In the genomic region with DNA sequence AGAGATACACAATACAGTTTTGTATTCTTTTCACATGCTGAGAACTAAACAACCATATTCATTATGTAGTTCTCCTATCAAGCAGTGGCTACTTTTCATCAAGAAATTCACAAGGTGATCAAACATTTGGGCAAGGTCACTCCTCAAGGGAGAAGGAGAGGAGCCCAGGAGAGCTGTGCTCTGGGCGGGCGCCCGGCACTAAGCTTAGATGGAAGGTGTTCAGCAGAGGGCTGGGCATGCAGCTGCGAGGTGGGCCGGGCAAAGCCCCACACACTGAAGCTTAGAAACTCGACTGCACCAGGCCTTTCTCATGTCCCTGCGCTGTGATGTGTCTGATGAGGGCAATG, we compare ENCODE assay signal across 27 cellular contexts. TPM values are rescaled to one million over a fixed set of nuclear protein-coding genes. Genes with fewer than 3 reads are reported as not detected.
"Had no signal": no experiment of that assay in that cellular context is flagged by ENCODE, and none has a peak within 500 bp of the region (broad histone marks: within the 10 kb centered on the region; RNA-seq: fewer than 3 reads in every experiment).

No MANE protein-coding gene starts in this region.

- DNase-seq: activated CD4-positive, alpha-beta T cell treated with anti-CD3 and anti-CD28 coated beads for 4 hours; activated CD4-positive, alpha-beta T cell treated with anti-CD3 and anti-CD28 coated beads, Interleukin-2, amount 50 U/mL, for 48 hours; activated CD8-positive, alpha-beta memory T cell treated with anti-CD3 and anti-CD28 coated beads for 24 hours; activated effector memory CD4-positive, alpha-beta T cell treated with anti-CD3 and anti-CD28 coated beads, Interleukin-2, amount 50 U/mL, for 16 hours; activated naive CD8-positive, alpha-beta T cell treated with anti-CD3 and anti-CD28 coated beads for 36 hours; aorta; cortex of kidney; effector memory CD8-positive, alpha-beta T cell; erythroblast; gastrocnemius medialis; left cardiac atrium; left ventricle myocardium superior; mammary epithelial cell; naive thymus-derived CD4-positive, alpha-beta T cell; right lobe of liver; stimulated activated CD4-positive, alpha-beta T cell treated with anti-CD3 and anti-CD28 coated beads, Interleukin-2, amount 100 ng/mL, for 48 hours; stimulated activated naive CD8-positive, alpha-beta T cell treated with anti-CD3 and anti-CD28 coated beads, Interleukin-15, Interleukin-2, amounts not matched to agents 100 U/mL and 50 U/mL, for 24 hours had no signal

- ATAC-seq: effector memory CD8-positive, alpha-beta T cell; gastrocnemius medialis; left ventricle myocardium superior; naive thymus-derived CD4-positive, alpha-beta T cell; stimulated activated naive CD8-positive, alpha-beta T cell treated with anti-CD3 and anti-CD28 coated beads, Interleukin-15, Interleukin-2, amounts not matched to agents 100 U/mL and 50 U/mL, for 24 hours had no signal

RNA-seq across cellular contexts. Expression of a gene that starts 30.4 kb away (rescaled TPM):
- total RNA-seq: activated naive CD4-positive, alpha-beta T cell treated with anti-CD3 and anti-CD28 coated beads for 36 hours; activated naive CD8-positive, alpha-beta T cell treated with anti-CD3 and anti-CD28 coated beads for 36 hours; adrenal gland; cardiac muscle cell; cerebellum; gastrocnemius medialis; hepatocyte; left cardiac atrium; left ventricle myocardium superior; mammary epithelial cell; mesothelial cell of epicardium; naive thymus-derived CD4-positive, alpha-beta T cell; osteoblast; right lobe of liver; skeletal muscle tissue; T-helper 1 cell treated with Interleukin-12 subunit alpha and Interleukin-12 subunit beta and Interleukin-4 antibody, amounts not matched to agents 30 ng/mL and 1 ng/mL, for 36 hours; upper lobe of left lung had no signal
